In genomic region chr15:89017370-89018066, GRCh38 we compare ENCODE assay signal across 8 cellular contexts.
DNase-seq lines count a peak whose midpoint lies in the region; TF ChIP-seq lines count a peak whose summit lies in the region.

No MANE protein-coding gene starts in this region.

- H3K27ac ChIP-seq in OCI-LY7 (ENCODE audit: low read depth, low read length, poor library complexity, severe bottlenecking) (no peak overlapping the region), esophagus (ENCODE audit: low read depth in 2 of 2, low read length in 1 of 2) (peak overlapping the region; percentile 57 to 82), muscle layer of colon (ENCODE audit: low read depth, low read length) (no peak overlapping the region)

- POLR2A ChIA-PET in OCI-LY7 (lab: Charles Lee), result interaction anchor here (0.6 kb wide), 1 partner anchor 422 kb away, joined by 3 read pairs; no protein-coding TSS in a partner anchor

- intact Hi-C loops in OCI-LY7 (cut with micrococcal nuclease; ENCODE audit: unreplicated experiment), result loop anchor here (1.0 kb wide), 1 partner anchor 113 kb away; no protein-coding TSS in a partner anchor

- H3K9ac ChIP-seq in muscle layer of colon (ENCODE audit: low read length), result no peak overlapping the region

- H2AFZ ChIP-seq in OCI-LY7 (ENCODE audit: low read length), result peak overlapping the region; percentile 91; the same call in 1 of the 2 replicates

- TF ChIP-seq CTCF in OCI-LY7 (conservative IDR thresholded peaks at IDR 0.05; ENCODE audit: low read length), result peak; percentile 92

- BruUV-seq in OCI-LY7 (replicated peaks; lab: Mats Ljungman, UMichigan), result no TSS peak

- H4K20me1 ChIP-seq in OCI-LY7 (ENCODE audit: insufficient read depth, low read length), result no peaks in the 10 kb centered on the region

- no peaks in the 10 kb centered on the region for H3K9me3 ChIP-seq in OCI-LY7 (ENCODE audit: low read length)
- peaks cover 0 to 3% of the 10 kb centered on the region in 2 donors for H3K9me3 ChIP-seq in esophagus (ENCODE audit: control insufficient read depth in 2 of 2, insufficient read depth in 1 of 2, low read depth in 1 of 2, low read length in 1 of 2)
- no peaks in the 10 kb centered on the region for H3K9me3 ChIP-seq in muscle layer of colon (ENCODE audit: low read length)

- H3K4me1 ChIP-seq in OCI-LY7 (ENCODE audit: insufficient read depth, low read length, poor library complexity, severe bottlenecking) (peaks cover 2% of the 10 kb centered on the region), esophagus (ENCODE audit: control insufficient read depth in 2 of 2, insufficient read depth in 2 of 2, low read length in 1 of 2) (peaks cover 0 to 9% of the 10 kb centered on the region in 2 donors), muscle layer of colon (ENCODE audit: insufficient read depth, low read length) (peaks cover 9% of the 10 kb centered on the region)

- H3K36me3 ChIP-seq in OCI-LY7 (ENCODE audit: insufficient read depth, low read length), result no peaks in the 10 kb centered on the region
- H3K36me3 ChIP-seq in esophagus (ENCODE audit: control insufficient read depth in 2 of 2, insufficient read depth in 2 of 2, low read length in 1 of 2), result no peaks in the 10 kb centered on the region
- H3K36me3 ChIP-seq in muscle layer of colon (ENCODE audit: insufficient read depth, low read length), result no peaks in the 10 kb centered on the region

- H3K4me3 ChIP-seq in OCI-LY7 (ENCODE audit: low read depth, low read length, poor library complexity, severe bottlenecking) (peak overlapping the region; percentile 48), esophagus (ENCODE audit: low read depth in 1 of 2, low read length in 2 of 2) (peak overlapping the region in 1 of 2 donors; percentile 17), muscle layer of colon (ENCODE audit: low read depth in 1 of 2, low read length in 2 of 2) (peak overlapping the region; percentile 28 to 45)

- no peaks in the 10 kb centered on the region for H3K27me3 ChIP-seq in esophagus (ENCODE audit: control insufficient read depth in 1 of 2, insufficient read depth in 2 of 2, low read length in 2 of 2)
- H3K27me3 ChIP-seq in muscle layer of colon (ENCODE audit: control insufficient read depth in 1 of 2, insufficient read depth in 2 of 2, low read length in 2 of 2), result peaks cover 0 to 6% of the 10 kb centered on the region in 2 donors

- CTCF ChIA-PET in OCI-LY7 (lab: Charles Lee; ENCODE audit: unreplicated experiment), result interaction anchor here (0.6 kb wide), 1 partner anchor 382 kb away, joined by 3 read pairs; no protein-coding TSS in a partner anchor

- DNase-seq in NCI-H446 (lab: John Stamatoyannopoulos, UW) (peak; percentile 8 to 67), NCI-H446 treated with DMSO at 0.1 percent for 48 hours (lab: John Stamatoyannopoulos, UW) (no peak), HS-5 (ENCODE audit: low read depth) (peak; percentile 42), OCI-LY7 (ENCODE audit: low spot score) (peak; percentile 79), activated T-cell treated with anti-CD3 and anti-CD28 coated beads for 4 hours (peak; percentile 84)
- peak; percentile 68 to 71 for DNase-seq in stimulated activated CD8-positive, alpha-beta memory T cell treated with anti-CD3 and anti-CD28 coated beads, Interleukin-4, amount 100 ng/mL, for 1 hour (ENCODE audit: low read depth in 2 of 2, low spot score in 1 of 2)

- 2 to 5% methylated on average over 38 of the region's 38 CpGs for WGBS in esophagus, 2 donors

- no peaks in the 10 kb centered on the region for H3K9me2 ChIP-seq in OCI-LY7 (ENCODE audit: insufficient read depth, low read length)

- peak overlapping the region; percentile 72 for H3K4me2 ChIP-seq in OCI-LY7 (ENCODE audit: low read length)

- H3K79me2 ChIP-seq in OCI-LY7 (ENCODE audit: insufficient read depth, low read depth, low read length), result no peaks in the 10 kb centered on the region

Comparison
In these comparisons a context has a peak if more than half of its experiments do, and no peak if none do; other contexts are left out.
1. H3K27ac ChIP-seq: peak in esophagus (2 of 2); none in OCI-LY7 (single experiment) and muscle layer of colon (single experiment).